ENCODE assay signal across 8 cellular contexts in the genomic region with DNA sequence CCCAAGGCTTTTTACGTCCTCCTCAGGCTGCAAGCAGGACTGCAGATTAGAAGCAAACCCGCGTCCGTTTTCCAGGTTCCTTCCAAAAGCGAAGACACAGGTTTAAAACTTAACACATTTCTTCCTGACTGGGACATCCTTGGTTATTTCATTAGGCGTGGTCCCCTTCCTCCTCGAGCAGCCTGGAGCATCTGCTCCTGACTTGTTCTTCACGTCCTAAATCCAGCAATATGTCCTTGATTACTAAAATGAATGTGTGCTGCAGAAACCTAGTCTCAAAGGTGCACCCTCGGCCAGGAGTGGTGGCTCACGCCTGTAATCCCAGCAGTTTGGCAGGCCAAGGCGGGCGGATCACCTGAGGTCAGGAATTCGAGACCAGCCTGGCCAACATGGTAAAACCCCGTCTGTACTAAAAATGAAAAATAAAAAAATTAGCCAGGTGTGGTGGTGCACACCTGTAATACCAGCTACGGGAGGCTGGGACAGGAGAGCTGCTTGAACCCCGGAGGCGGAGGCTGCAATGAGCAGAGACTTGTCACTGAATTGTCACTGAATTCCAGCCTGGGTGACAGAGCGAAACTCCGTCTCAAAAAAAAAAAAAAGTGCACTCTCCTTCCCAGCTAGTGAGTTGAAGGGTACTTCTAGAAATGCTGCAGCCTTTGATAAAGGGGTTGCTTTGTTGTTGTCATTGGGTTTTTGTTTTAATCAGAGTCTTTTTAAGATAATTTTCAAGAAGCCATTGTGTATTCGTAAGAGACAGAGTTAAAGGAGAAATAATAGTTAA. TPM values are rescaled to one million over a fixed set of nuclear protein-coding genes. Genes with fewer than 3 reads are reported as not detected.
DNase-seq lines count a peak whose midpoint lies in the region; ATAC-seq and TF ChIP-seq lines count a peak whose summit lies in the region.

No MANE protein-coding gene starts in this region.

- no peak overlapping the region for H3K9ac ChIP-seq in SK-N-MC (ENCODE audit: insufficient read length)

- peak overlapping the region; percentile 45 for H3K4me3 ChIP-seq in GM06990 (replicated peaks; ENCODE audit: low read depth, low read length)
- H3K4me3 ChIP-seq in SK-N-MC, result peak overlapping the region; percentile 76
- peak overlapping the region; percentile 48 for H3K4me3 ChIP-seq in fibroblast of pulmonary artery (replicated peaks; ENCODE audit: low read depth, low read length)
- peak overlapping the region; percentile 97 for H3K4me3 ChIP-seq in psoas muscle

- no peaks in the 10 kb centered on the region for H3K9me3 ChIP-seq in SK-N-MC (ENCODE audit: low read depth, low read length)
- no peaks in the 10 kb centered on the region for H3K9me3 ChIP-seq in psoas muscle

- in situ Hi-C loops in KBM-7 (cut with MboI; ENCODE audit: low pct_unique_long_range_greater_than_20kb, low sequenced_read_pairs), result loop anchor here (25.0 kb wide), 1 partner anchor 89 kb away; no protein-coding TSS in a partner anchor

- 23 to 26% (median 25%) methylated on average over 20 of the region's 20 CpGs for WGBS in psoas muscle, 3 donors

- intact Hi-C loops in psoas muscle (cut with DNase I), result loop anchor here (5.0 to 10.0 kb wide), 4 partner anchors 113 to 316 kb away; no protein-coding TSS in a partner anchor

- no peak for ATAC-seq in psoas muscle
- ATAC-seq in GM21515 (IDR thresholded peaks at IDR 0.05; ENCODE audit: unreplicated experiment), result no peak

- H3K27ac ChIP-seq in SK-N-MC (peak overlapping the region; percentile 70; the same call in 1 of the 2 replicates), psoas muscle (peak overlapping the region; percentile 62)

- TF ChIP-seq CTCF in GM06990 (IDR thresholded peaks at IDR 0.05; ENCODE audit: insufficient read depth, low read length, poor library complexity, severe bottlenecking), result no peak
- peak; percentile 39 for TF ChIP-seq CTCF in fibroblast of pulmonary artery (IDR thresholded peaks at IDR 0.05; ENCODE audit: low read length, missing control alignments)
- no peak for TF ChIP-seq CTCF in psoas muscle (IDR thresholded peaks at IDR 0.05)

- DNase-seq in GM06990 (ENCODE audit: extremely low read depth, insufficient read length) (no peak), SK-N-MC (ENCODE audit: low read depth, low spot score) (no peak), fibroblast of pulmonary artery (ENCODE audit: low read depth) (no peak), psoas muscle (no peak), T1000 (lab: John Stamatoyannopoulos, UW) (no peak), KBM-7 (no peak), HK-2 (ENCODE audit: unreplicated experiment) (no peak)

- H3K27me3 ChIP-seq in GM06990 (replicated peaks; ENCODE audit: control insufficient read depth, insufficient read depth, low read length) (no peaks in the 10 kb centered on the region; the same call in 1 of the 2 replicates), psoas muscle (ENCODE audit: insufficient read depth in 3 of 3, low read length in 2 of 3) (no peaks in the 10 kb centered on the region)

- H3K36me3 ChIP-seq in GM06990 (ENCODE audit: control insufficient read depth, insufficient read depth, low read length), result no peaks in the 10 kb centered on the region
- no peaks in the 10 kb centered on the region for H3K36me3 ChIP-seq in SK-N-MC (ENCODE audit: insufficient read depth, low read length)
- H3K36me3 ChIP-seq in psoas muscle (ENCODE audit: insufficient read depth in 1 of 2, low read depth in 1 of 2), result no peaks in the 10 kb centered on the region

- peaks cover 15% of the 10 kb centered on the region for H3K4me1 ChIP-seq in psoas muscle

RNA-seq across cellular contexts. Expression of a gene that starts 0.9 kb away (rescaled TPM):
- total RNA-seq in psoas muscle, result 100 to 1,000 TPM in 1 of 4 donors, 10 to 100 TPM in 3; 41.1 to 119 (median 49.8) TPM
- polyA plus RNA-seq in psoas muscle, result 10 to 100 TPM in 2 of 3 donors, 1 to 10 TPM in 1; 9.8 to 29.4 (median 29.0) TPM

Comparison
In these comparisons a context has a peak if more than half of its experiments do, and no peak if none do; other contexts are left out.
1. H3K4me3 ChIP-seq: peak in every context shown above with its lines; median percentile 97 in psoas muscle; 76 in SK-N-MC; 48 in fibroblast of pulmonary artery; 45 in GM06990.